Comparison of ENCODE assay signal across 7 cellular contexts in genomic region chr5:141369994-141370848, GRCh38. TPM values are rescaled to one million over a fixed set of nuclear protein-coding genes. Genes with fewer than 3 reads are reported as not detected.
DNase-seq lines count a peak whose midpoint lies in the region; ATAC-seq and TF ChIP-seq lines count a peak whose summit lies in the region.

Gene PCDHGB3 (plus strand): TSS chr5:141370242. CDS start chr5:141370395, 153 bp downstream.

- peaks cover 5 to 24% (median 22%) of the 10 kb centered on the region in 3 donors for H3K9me3 Mint-ChIP-seq in T-cell

- no peak within 1 kb of the TSS for H3K27ac Mint-ChIP-seq in T-cell

- peak in 18 of 34 experiments; percentile 6 to 35 (median 25) for DNase-seq in T-cell
- DNase-seq in epithelial cell of esophagus (ENCODE audit: low read depth), result peak; percentile 34
- no peak for DNase-seq in retinal pigment epithelial cell (ENCODE audit: low read depth)
- no peak for DNase-seq in cerebellar cortex (ENCODE audit: low spot score)
- DNase-seq in NCI-H1694 treated with DMSO at 0.1 percent for 48 hours (lab: John Stamatoyannopoulos, UW), result no peak

- peaks cover 7 to 9% (median 8%) of the 10 kb centered on the region in 3 donors for H3K4me1 Mint-ChIP-seq in T-cell

- POLR2A ChIA-PET in T-cell (lab: Charles Lee), result interaction anchor here in 1 of 2 donors (0.7 to 1.0 kb wide), 2 partner anchors 10 to 16 kb away, joined by 3 read pairs; partner anchors contain the start of gene PCDHGA4

- H3K4me3 ChIP-seq in epithelial cell of esophagus (ENCODE audit: low read length) (peak within 1 kb of the TSS; percentile 30), retinal pigment epithelial cell (ENCODE audit: low read length) (peak within 1 kb of the TSS; percentile 30)

- peak within 1 kb of the TSS; percentile 66 to 80 (median 77) for H3K4me3 Mint-ChIP-seq in T-cell

- TF ChIP-seq CTCF in epithelial cell of esophagus (IDR thresholded peaks at IDR 0.05; ENCODE audit: insufficient read depth, low read depth, low read length, missing control alignments) (peak; percentile 47), retinal pigment epithelial cell (conservative IDR thresholded peaks at IDR 0.05; ENCODE audit: low read depth, low read length) (peak; percentile 43)

- peaks cover 8% of the 10 kb centered on the region for H3K36me3 Mint-ChIP-seq in T-cell

- CTCF ChIA-PET in T-cell (lab: Charles Lee), result interaction anchor here (0.7 to 2.5 kb wide), 16 partner anchors 11 to 1253 kb away, joined by 3 to 19 read pairs (median 4); partner anchors contain the start of genes PCDHGA1 (in 2 of the 2), PCDHGA10 (in 1 of the 2) and TAF7 (in 1 of the 2)

- ATAC-seq in GM18502 (IDR thresholded peaks at IDR 0.05; ENCODE audit: poor library complexity, unreplicated experiment) (peak; percentile 61), HG02678 (IDR thresholded peaks at IDR 0.05; ENCODE audit: unreplicated experiment) (peak; percentile 90), T-cell (replicated peaks in 1 of 4) (peak in 3 of 4 experiments; percentile 52 to 85 (median 82))

- peaks cover 56 to 84% of the 10 kb centered on the region in 2 donors for H3K27me3 Mint-ChIP-seq in T-cell

RNA-seq across cellular contexts. Expression of gene PCDHGB3, which starts in this region (rescaled TPM):
- under 1 TPM; 0.20 to 0.85 (median 0.41) TPM for total RNA-seq in T-cell

Comparison
In these comparisons a context has a peak if more than half of its experiments do, and no peak if none do; other contexts are left out.
1. Peak in DNase-seq and ATAC-seq in T-cell; RNA of the gene not detected or under 1 TPM.